11 cellular contexts compared by ENCODE assay signal in genomic region chr19:8324186-8325050, GRCh38. TPM values are rescaled to one million over a fixed set of nuclear protein-coding genes. Genes with fewer than 3 reads are reported as not detected.
DNase-seq lines count a peak whose midpoint lies in the region; ATAC-seq, FAIRE-seq and TF ChIP-seq lines count a peak whose summit lies in the region.
"Had no signal": no experiment of that assay in that cellular context is flagged by ENCODE, and none has a peak within 500 bp of the region (broad histone marks: within the 10 kb centered on the region; RNA-seq: fewer than 3 reads in every experiment).

No MANE protein-coding gene starts in this region.

- TF ChIP-seq CTCF in MM.1S (IDR thresholded peaks at IDR 0.05; ENCODE audit: low read length): peak; percentile 22; the same call in 1 of the 2 replicates
- no peak for TF ChIP-seq CTCF in breast epithelium (IDR thresholded peaks at IDR 0.05)
- peak; percentile 8 for TF ChIP-seq CTCF in parathyroid adenoma (IDR thresholded peaks at IDR 0.05)

- peaks cover 14% of the 10 kb centered on the region for H3K36me3 Mint-ChIP-seq in activated CD8-positive, alpha-beta memory T cell treated with anti-CD3 and anti-CD28 coated beads, Interleukin-2, amount 10 ng/mL, durations not matched to agents 7 days and 5 days

- peaks cover 8% of the 10 kb centered on the region for H3K4me1 ChIP-seq in MM.1S (ENCODE audit: low read length)
- peaks cover 0 to 14% of the 10 kb centered on the region in 2 donors for H3K4me1 ChIP-seq in breast epithelium
- H3K4me1 ChIP-seq in parathyroid adenoma: peaks cover 16% of the 10 kb centered on the region
- H3K4me1 ChIP-seq in small intestine (ENCODE audit: control insufficient read depth in 2 of 2, insufficient read depth in 1 of 2, low read depth in 1 of 2, low read length in 1 of 2): peaks cover 5 to 10% of the 10 kb centered on the region in 2 donors
- H3K4me1 ChIP-seq in GM23248 (ENCODE audit: insufficient read depth): peaks cover 24% of the 10 kb centered on the region

- no peak overlapping the region for H3K9ac ChIP-seq in MM.1S (ENCODE audit: low read length)
- H3K9ac ChIP-seq in parathyroid adenoma: no peak overlapping the region
- no peak overlapping the region for H3K9ac ChIP-seq in GM23248

- H3K9me2 ChIP-seq in MM.1S (replicated peaks; ENCODE audit: insufficient read depth, low read length) (no peaks in the 10 kb centered on the region), GM23248 (ENCODE audit: insufficient read depth) (no peaks in the 10 kb centered on the region)

- H3K27ac ChIP-seq in MM.1S (ENCODE audit: low read length) (no peak overlapping the region), breast epithelium (peak overlapping the region; percentile 21 to 52), parathyroid adenoma (peak overlapping the region; percentile 34), small intestine (ENCODE audit: low read depth in 1 of 2, low read length in 1 of 2) (no peak overlapping the region), GM23248 (no peak overlapping the region)
- H3K27ac ChIP-seq: hepatocyte had no signal

- ATAC-seq in activated CD8-positive, alpha-beta memory T cell treated with anti-CD3 and anti-CD28 coated beads, Interleukin-2, amount 10 ng/mL, durations not matched to agents 7 days and 5 days: no peak
- no peak for ATAC-seq in GM18867 (IDR thresholded peaks at IDR 0.05; ENCODE audit: unreplicated experiment)

- no peaks in the 10 kb centered on the region for H3K9me3 Mint-ChIP-seq in activated CD8-positive, alpha-beta memory T cell treated with anti-CD3 and anti-CD28 coated beads, Interleukin-2, amount 10 ng/mL, durations not matched to agents 7 days and 5 days (ENCODE audit: low read depth)

- H3K36me3 ChIP-seq in MM.1S (replicated peaks; ENCODE audit: insufficient read depth, low read length) (peaks cover 11% of the 10 kb centered on the region), breast epithelium (no peaks in the 10 kb centered on the region), parathyroid adenoma (ENCODE audit: control insufficient read depth, insufficient read depth, low read length) (no peaks in the 10 kb centered on the region), small intestine (ENCODE audit: control insufficient read depth in 2 of 2, insufficient read depth in 2 of 2, low read length in 2 of 2) (peaks cover 0 to 2% of the 10 kb centered on the region in 2 donors), GM23248 (ENCODE audit: low read depth) (peaks cover 9% of the 10 kb centered on the region; the same call in 1 of the 2 replicates)

- in situ Hi-C loops in GM23248 (cut with MboI): no loop called here

- H3K9me3 ChIP-seq in MM.1S (replicated peaks; ENCODE audit: insufficient read depth, low read length) (no peaks in the 10 kb centered on the region), breast epithelium (no peaks in the 10 kb centered on the region), parathyroid adenoma (ENCODE audit: control insufficient read depth, low read length) (no peaks in the 10 kb centered on the region), small intestine (ENCODE audit: control insufficient read depth, low read depth) (no peaks in the 10 kb centered on the region), GM23248 (ENCODE audit: low read depth) (no peaks in the 10 kb centered on the region)
- H3K9me3 ChIP-seq: HAP-1 had no signal

- H4K20me1 ChIP-seq in MM.1S (ENCODE audit: insufficient read depth, low read length): peaks cover 4% of the 10 kb centered on the region; the same call in 1 of the 2 replicates
- H4K20me1 ChIP-seq in GM23248 (ENCODE audit: insufficient read depth): peaks cover 9% of the 10 kb centered on the region; the same call in 1 of the 2 replicates

- H2AFZ ChIP-seq in MM.1S (ENCODE audit: low read length) (no peak overlapping the region), parathyroid adenoma (peak overlapping the region; percentile 60), GM23248 (no peak overlapping the region)
- H2AFZ ChIP-seq: hepatocyte had no signal

- 69 to 78% (median 73%) methylated on average over 16 to 17 of the region's 17 CpGs for WGBS in small intestine, 3 donors
- 77 to 80% methylated on average over 17 of the region's 17 CpGs for WGBS in GM23248 (ENCODE audit: low coverage in 1 of 2, low lambda C conversion rate in 2 of 2, missing lambda C conversion rate in 2 of 2), 2 experiments

- no peak overlapping the region for H3K4me3 Mint-ChIP-seq in activated CD8-positive, alpha-beta memory T cell treated with anti-CD3 and anti-CD28 coated beads, Interleukin-2, amount 10 ng/mL, durations not matched to agents 7 days and 5 days

- intact Hi-C loops in breast epithelium (cut with DNase I; ENCODE audit: low total_unique reads): no loop called here

- FAIRE-seq in small intestine (lab: Jason Lieb, UNC): no peak

- no peak overlapping the region for H3K4me3 ChIP-seq in MM.1S (ENCODE audit: low read length)
- H3K4me3 ChIP-seq in breast epithelium: no peak overlapping the region
- no peak overlapping the region for H3K4me3 ChIP-seq in parathyroid adenoma (ENCODE audit: low read depth, low read length)
- H3K4me3 ChIP-seq in small intestine (ENCODE audit: low read depth in 1 of 2, low read length in 2 of 2): no peak overlapping the region
- no peak overlapping the region for H3K4me3 ChIP-seq in GM23248
- H3K4me3 ChIP-seq: HAP-1, hepatocyte had no signal

- H3K27me3 Mint-ChIP-seq in activated CD8-positive, alpha-beta memory T cell treated with anti-CD3 and anti-CD28 coated beads, Interleukin-2, amount 10 ng/mL, durations not matched to agents 7 days and 5 days: peaks cover 5% of the 10 kb centered on the region

- peaks cover 15% of the 10 kb centered on the region for H3K27me3 ChIP-seq in MM.1S (replicated peaks; ENCODE audit: insufficient read depth, low read length)
- H3K27me3 ChIP-seq in breast epithelium: no peaks in the 10 kb centered on the region
- H3K27me3 ChIP-seq in parathyroid adenoma (ENCODE audit: control insufficient read depth, insufficient read depth, low read length): no peaks in the 10 kb centered on the region
- no peaks in the 10 kb centered on the region for H3K27me3 ChIP-seq in small intestine (ENCODE audit: control insufficient read depth in 2 of 2, insufficient read depth in 2 of 2, low read length in 2 of 2)
- no peaks in the 10 kb centered on the region for H3K27me3 ChIP-seq in GM23248 (replicated peaks; ENCODE audit: insufficient read depth)
- H3K27me3 ChIP-seq: hepatocyte had no signal

- peaks cover 36% of the 10 kb centered on the region for H3K79me2 ChIP-seq in MM.1S (ENCODE audit: low read length)
- peaks cover 18% of the 10 kb centered on the region for H3K79me2 ChIP-seq in parathyroid adenoma
- H3K79me2 ChIP-seq in GM23248 (ENCODE audit: insufficient read depth): peaks cover 40% of the 10 kb centered on the region

- H3K4me2 ChIP-seq in MM.1S (ENCODE audit: low read depth, low read length): no peak overlapping the region
- H3K4me2 ChIP-seq in parathyroid adenoma (ENCODE audit: low read length): peak overlapping the region; percentile 55
- H3K4me2 ChIP-seq in GM23248 (ENCODE audit: unreplicated experiment): no peak overlapping the region

- peak; percentile 69 for DNase-seq in activated CD8-positive, alpha-beta memory T cell treated with anti-CD3 and anti-CD28 coated beads, Interleukin-2, amount 50 U/mL, for 48 hours
- no peak for DNase-seq in activated CD8-positive, alpha-beta memory T cell treated with anti-CD3 and anti-CD28 coated beads, Interleukin-2, amount 10 ng/mL, durations not matched to agents 7 days and 5 days
- DNase-seq in MM.1S: peak; percentile 21
- no peak for DNase-seq in breast epithelium (ENCODE audit: low spot score in 2 of 2)
- no peak for DNase-seq in small intestine
- no peak for DNase-seq in GM23248
- DNase-seq: NCI-H2081 had no signal

- CTCF ChIA-PET in activated CD8-positive, alpha-beta memory T cell treated with anti-CD3 and anti-CD28 coated beads, Interleukin-2, amount 10 ng/mL, durations not matched to agents 7 days and 5 days (lab: Charles Lee): interaction anchor here (1.2 to 1.6 kb wide), 3 partner anchors 10 to 166 kb away, joined by 4 to 5 read pairs (median 4); no protein-coding TSS in a partner anchor

- no peak for TF ChIP-seq POLR2A in breast epithelium (IDR thresholded peaks at IDR 0.05)

- H3K27ac Mint-ChIP-seq in activated CD8-positive, alpha-beta memory T cell treated with anti-CD3 and anti-CD28 coated beads, Interleukin-2, amount 10 ng/mL, durations not matched to agents 7 days and 5 days: no peak overlapping the region

- peaks cover 31% of the 10 kb centered on the region for H3K4me1 Mint-ChIP-seq in activated CD8-positive, alpha-beta memory T cell treated with anti-CD3 and anti-CD28 coated beads, Interleukin-2, amount 10 ng/mL, durations not matched to agents 7 days and 5 days

- H3F3A ChIP-seq in MM.1S (ENCODE audit: insufficient read depth, low read length) (peaks cover 39% of the 10 kb centered on the region), GM23248 (ENCODE audit: insufficient read depth) (no peaks in the 10 kb centered on the region)

RNA-seq across cellular contexts. Expression of gene RPS28, which starts 3.1 kb away (rescaled TPM):
- 1,000 to 10,000 TPM; 1,292 to 1,333 TPM for total RNA-seq in activated CD8-positive, alpha-beta memory T cell treated with anti-CD3 and anti-CD28 coated beads, Interleukin-2, amount 10 ng/mL, durations not matched to agents 7 days and 5 days
- 1,000 to 10,000 TPM in 1 of 3 donors, 100 to 1,000 TPM in 2; 676 to 1,337 (median 789) TPM for total RNA-seq in breast epithelium
- polyA plus RNA-seq in small intestine (100 to 1,000 TPM; 449 to 911 (median 838) TPM), GM23248 (2016; fragmentation: Nextera tagmentation; extraction: Ambion mirVana) (580 and 587 TPM in 2 replicates)
- total RNA-seq in GM23248 (2014; rRNA removed; shearing (Covaris generic)): 116 and 235 TPM in 2 replicates

RNA-seq across cellular contexts. Expression of gene NDUFA7, which starts 3.2 kb away (rescaled TPM):
- 10 to 100 TPM; 47.4 to 66.7 TPM for total RNA-seq in activated CD8-positive, alpha-beta memory T cell treated with anti-CD3 and anti-CD28 coated beads, Interleukin-2, amount 10 ng/mL, durations not matched to agents 7 days and 5 days
- 10 to 100 TPM; 23.2 to 27.5 (median 25.8) TPM for total RNA-seq in breast epithelium
- polyA plus RNA-seq in small intestine (100 to 1,000 TPM; 125 to 160 (median 149) TPM), GM23248 (2016; fragmentation: Nextera tagmentation; extraction: Ambion mirVana) (105 and 108 TPM in 2 replicates)
- total RNA-seq in GM23248 (2014; rRNA removed; shearing (Covaris generic)): 17.6 and 30.7 TPM in 2 replicates

RNA-seq across cellular contexts. Expression of gene CD320, which starts 16.3 kb away (rescaled TPM):
- total RNA-seq in activated CD8-positive, alpha-beta memory T cell treated with anti-CD3 and anti-CD28 coated beads, Interleukin-2, amount 10 ng/mL, durations not matched to agents 7 days and 5 days: 10 to 100 TPM; 42.0 to 49.8 TPM
- total RNA-seq in breast epithelium: 10 to 100 TPM; 26.9 to 98.6 (median 30.9) TPM
- 10 to 100 TPM in 2 of 3 donors, 1 to 10 TPM in 1; 9.8 to 64.7 (median 11.9) TPM for polyA plus RNA-seq in small intestine
- 55.8 and 65.8 TPM in 2 replicates for total RNA-seq in GM23248 (2014; rRNA removed; shearing (Covaris generic))
- 72.2 and 79.4 TPM in 2 replicates for polyA plus RNA-seq in GM23248 (2016; fragmentation: Nextera tagmentation; extraction: Ambion mirVana)

RNA-seq across cellular contexts. Expression of gene KANK3, which starts 18.6 kb away (rescaled TPM):
- total RNA-seq in activated CD8-positive, alpha-beta memory T cell treated with anti-CD3 and anti-CD28 coated beads, Interleukin-2, amount 10 ng/mL, durations not matched to agents 7 days and 5 days: 1 to 10 TPM; 3.2 to 3.7 TPM
- 10 to 100 TPM in 1 of 3 donors, 1 to 10 TPM in 2; 5.6 to 26.2 (median 7.8) TPM for total RNA-seq in breast epithelium
- polyA plus RNA-seq in small intestine (10 to 100 TPM in 1 of 3 donors, 1 to 10 TPM in 2; 1.3 to 13.0 (median 4.6) TPM), GM23248 (2016; fragmentation: Nextera tagmentation; extraction: Ambion mirVana) (not detected in 2 replicates)
- 0.11 and 0.63 TPM in 2 replicates for total RNA-seq in GM23248 (2014; rRNA removed; shearing (Covaris generic))

RNA-seq across cellular contexts. Expression of gene ANGPTL4, which starts 39.5 kb away (rescaled TPM):
- under 1 TPM; 0.50 to 0.82 TPM for total RNA-seq in activated CD8-positive, alpha-beta memory T cell treated with anti-CD3 and anti-CD28 coated beads, Interleukin-2, amount 10 ng/mL, durations not matched to agents 7 days and 5 days
- total RNA-seq in breast epithelium: 100 to 1,000 TPM in 2 of 3 donors, 10 to 100 TPM in 1; 90.9 to 186 (median 118) TPM
- 10 to 100 TPM in 2 of 3 donors, 1 to 10 TPM in 1; 7.3 to 24.8 (median 10.0) TPM for polyA plus RNA-seq in small intestine
- 11.4 and 13.1 TPM in 2 replicates for total RNA-seq in GM23248 (2014; rRNA removed; shearing (Covaris generic))
- 37.9 and 39.9 TPM in 2 replicates for polyA plus RNA-seq in GM23248 (2016; fragmentation: Nextera tagmentation; extraction: Ambion mirVana)

Comparison
In these comparisons a context has a peak if more than half of its experiments do, and no peak if none do; other contexts are left out.
1. DNase-seq: peak in activated CD8-positive, alpha-beta memory T cell treated with anti-CD3 and anti-CD28 coated beads, Interleukin-2, amount 50 U/mL, for 48 hours (single experiment) and MM.1S (single experiment); none in activated CD8-positive, alpha-beta memory T cell treated with anti-CD3 and anti-CD28 coated beads, Interleukin-2, amount 10 ng/mL, durations not matched to agents 7 days and 5 days (single experiment), breast epithelium (0 of 2), small intestine (single experiment) and GM23248 (single experiment).
2. H3K27ac ChIP-seq: peak in breast epithelium (2 of 2) and parathyroid adenoma (single experiment); none in MM.1S (single experiment), small intestine (0 of 2) and GM23248 (single experiment).
3. CTCF ChIP-seq: peak in MM.1S (single experiment) and parathyroid adenoma (single experiment); none in breast epithelium (0 of 3).